ENCODE assay signal across 1 cellular context in genomic region chrX:70433848-70434351, GRCh38.
A peak's percentile ranks its signal among the peaks of the same experiment; 100 is the strongest.
TF ChIP-seq lines count a peak whose summit lies in the region.

No MANE protein-coding gene starts in this region.

TF ChIP-seq in K562, 482 proteins besides CTCF, POLR2A, EP300 and RAD21 (continued from another document and continues in another):
- no peak for TF ChIP-seq ZNF395 (CRISPR knock-in tag; IDR thresholded peaks at IDR 0.05)
- peak; percentile 35; the same call in 1 of the 2 replicates for TF ChIP-seq DEAF1 (CRISPR knock-in tag; IDR thresholded peaks at IDR 0.05)
- peak; percentile 89 for TF ChIP-seq ESRRA (IDR thresholded peaks at IDR 0.05; ENCODE audit: borderline replicate concordance, low read depth)
- peak; percentile 24; the same call in 1 of the 2 replicates for TF ChIP-seq JUND (IDR thresholded peaks at IDR 0.05; ENCODE audit: borderline replicate concordance, low read depth, low read length)
- peak; percentile 10; the same call in 1 of the 3 replicates for TF ChIP-seq JUND (tag; IDR thresholded peaks at IDR 0.05; ENCODE audit: borderline replicate concordance, low read depth, low read length)
- no peak for TF ChIP-seq NEUROD1 (IDR thresholded peaks at IDR 0.05; ENCODE audit: borderline replicate concordance, low read depth, low read length, partially characterized antibody)
- no peak for TF ChIP-seq FOXJ3 (CRISPR knock-in tag; IDR thresholded peaks at IDR 0.05)
- TF ChIP-seq MIER1 (IDR thresholded peaks at IDR 0.05; ENCODE audit: low read depth), result no peak
- no peak for TF ChIP-seq ZNF12 (CRISPR knock-in tag; IDR thresholded peaks at IDR 0.05)
- TF ChIP-seq SMARCC2 (IDR thresholded peaks at IDR 0.05; ENCODE audit: low read depth), result peak; percentile 89
- TF ChIP-seq CREB3 (tag; conservative IDR thresholded peaks at IDR 0.05; ENCODE audit: low read depth), result no peak
- TF ChIP-seq MAFF (IDR thresholded peaks at IDR 0.05; ENCODE audit: low read length), result no peak
- peak; percentile 77 for TF ChIP-seq EP400 (IDR thresholded peaks at IDR 0.05)
- peak; percentile 67 to 83 for TF ChIP-seq E2F6 (IDR thresholded peaks at IDR 0.05; ENCODE audit: borderline replicate concordance in 1 of 2, extremely low read depth in 1 of 2, insufficient read depth in 1 of 2, insufficient read length in 1 of 2, low read depth in 1 of 2, low read length in 1 of 2, poor library complexity in 1 of 2, severe bottlenecking in 1 of 2)
- 0 out of 2 replicates have a peak, but pooled peaks have one; percentile 16 for TF ChIP-seq SREBF1 (IDR thresholded peaks at IDR 0.05; ENCODE audit: borderline replicate concordance, low read depth, low read length)
- TF ChIP-seq MGA (IDR thresholded peaks at IDR 0.05), result peak; percentile 80
- no peak for TF ChIP-seq STAG1 (CRISPR knock-in tag; IDR thresholded peaks at IDR 0.05; ENCODE audit: borderline replicate concordance)
- TF ChIP-seq ETV5 (CRISPR knock-in tag; IDR thresholded peaks at IDR 0.05; ENCODE audit: low read depth), result peak; percentile 52; the same call in 1 of the 2 replicates
- 0 out of 2 replicates have a peak, but pooled peaks have one; percentile 20 for TF ChIP-seq CREB3L1 (IDR thresholded peaks at IDR 0.05; ENCODE audit: borderline replicate concordance, low read depth)
- TF ChIP-seq RAD51 (IDR thresholded peaks at IDR 0.05; ENCODE audit: borderline replicate concordance, low read depth), result no peak
- TF ChIP-seq U2AF2 (optimal IDR thresholded peaks at IDR 0.05; ENCODE audit: low read depth, low read length), result no peak
- TF ChIP-seq MYC (IDR thresholded peaks at IDR 0.05; ENCODE audit: low read depth, low read length), result peak; percentile 67
- TF ChIP-seq MYC (CRISPR knock-in tag; IDR thresholded peaks at IDR 0.05; ENCODE audit: borderline replicate concordance, low read depth), result no peak
- peak; percentile 73 for TF ChIP-seq POLR2G (IDR thresholded peaks at IDR 0.05; ENCODE audit: low read depth, low read length)
- no peak for TF ChIP-seq ZNF830 (CRISPR knock-in tag; IDR thresholded peaks at IDR 0.05)
- TF ChIP-seq BHLHE40 (IDR thresholded peaks at IDR 0.05; ENCODE audit: low read length), result no peak
- TF ChIP-seq MAX (CRISPR knock-in tag; IDR thresholded peaks at IDR 0.05), result peak; percentile 74
- peak; percentile 58 for TF ChIP-seq SMARCB1 (IDR thresholded peaks at IDR 0.05; ENCODE audit: insufficient read length, low read depth)
- no peak for TF ChIP-seq ZBTB11 (CRISPR knock-in tag; IDR thresholded peaks at IDR 0.05)
- peak; percentile 18 to 32; a peak in 2 of 4 replicates for TF ChIP-seq MNT (conservative IDR thresholded peaks at IDR 0.05)
- TF ChIP-seq ZSCAN29 (IDR thresholded peaks at IDR 0.05), result no peak
- TF ChIP-seq SAP30 (IDR thresholded peaks at IDR 0.05; ENCODE audit: borderline replicate concordance, insufficient read depth, low read depth, low read length, poor library complexity, severe bottlenecking), result peak; percentile 25
- TF ChIP-seq CREM (IDR thresholded peaks at IDR 0.05; ENCODE audit: low read depth), result peak; percentile 97
